In the genomic region with DNA sequence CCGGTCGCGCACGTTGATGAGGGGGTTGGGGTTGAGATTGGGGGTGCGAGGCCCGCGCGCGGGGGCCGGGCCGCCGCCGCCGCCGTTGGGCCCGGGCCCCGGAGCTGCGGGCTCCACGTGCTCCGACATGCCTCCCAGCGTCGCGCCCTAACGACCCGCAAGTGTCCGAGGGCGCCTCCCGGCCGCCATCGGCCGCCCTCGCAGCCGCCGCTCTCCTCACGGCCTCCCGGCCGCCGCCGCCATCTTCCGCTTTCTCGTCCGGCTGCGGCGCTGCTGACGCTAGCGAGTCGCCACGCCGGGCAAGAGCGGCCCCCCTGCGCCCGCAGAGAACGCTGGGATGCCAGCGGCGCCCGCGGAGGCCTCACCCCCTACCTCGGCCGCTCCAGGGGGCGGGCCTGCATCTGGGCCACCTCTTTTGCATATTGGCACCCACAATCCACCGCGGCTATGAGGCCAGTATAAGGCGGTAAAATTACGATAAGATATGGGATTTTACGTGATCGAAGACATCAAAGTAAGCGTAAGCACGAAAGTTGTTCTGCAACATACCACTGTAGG, we compare ENCODE assay signal across 8 cellular contexts. TPM values are rescaled to one million over a fixed set of nuclear protein-coding genes. Genes with fewer than 3 reads are reported as not detected.
DNase-seq lines count a peak whose midpoint lies in the region; ATAC-seq and TF ChIP-seq lines count a peak whose summit lies in the region.

A gene (minus strand): TSS at position 256 of the 558 bp plus-strand sequence. CDS start 127 bp downstream, at position 129.

- 2 to 3% methylated on average over 42 to 58 of the region's 68 CpGs for WGBS in GM23248 (ENCODE audit: low coverage in 1 of 2, low lambda C conversion rate in 2 of 2, missing lambda C conversion rate in 2 of 2), 2 experiments

- H3K79me2 ChIP-seq in DOHH2 (ENCODE audit: control insufficient read depth, low read length) (peaks cover 50% of the 10 kb centered on the region), GM23248 (ENCODE audit: insufficient read depth) (peaks cover 50% of the 10 kb centered on the region)

- in situ Hi-C loops in GM23248 (cut with MboI) = no loop called here

- H3K27me3 Mint-ChIP-seq in activated T-cell treated with anti-CD3 and anti-CD28 coated beads, Interleukin-2, amount 50 U/mL, for 72 hours (ENCODE audit: low read depth) = no peaks in the 10 kb centered on the region

- H3K4me1 ChIP-seq in DOHH2 (ENCODE audit: control insufficient read depth, low read length) = peaks cover 61% of the 10 kb centered on the region
- peaks cover 33% of the 10 kb centered on the region for H3K4me1 ChIP-seq in GM23248 (ENCODE audit: insufficient read depth)

- H3K4me1 Mint-ChIP-seq in activated T-cell treated with anti-CD3 and anti-CD28 coated beads, Interleukin-2, amount 50 U/mL, for 72 hours (ENCODE audit: low read depth) = peaks cover 49% of the 10 kb centered on the region

- peak within 1 kb of the TSS; percentile 100 for H3K27ac Mint-ChIP-seq in activated T-cell treated with anti-CD3 and anti-CD28 coated beads, Interleukin-2, amount 50 U/mL, for 72 hours

- peaks cover 0 to 10% of the 10 kb centered on the region in 2 donors for H3K36me3 Mint-ChIP-seq in activated T-cell treated with anti-CD3 and anti-CD28 coated beads, Interleukin-2, amount 50 U/mL, for 72 hours (ENCODE audit: insufficient read depth in 2 of 2)

- H3K36me3 ChIP-seq in DOHH2 (ENCODE audit: control insufficient read depth, low read length) (peaks cover 43% of the 10 kb centered on the region), GM23248 (ENCODE audit: low read depth) (no peaks in the 10 kb centered on the region)

- H3K27ac ChIP-seq in DOHH2 (ENCODE audit: low read depth, low read length) = peak within 1 kb of the TSS; percentile 74
- peak within 1 kb of the TSS; percentile 85 for H3K27ac ChIP-seq in GM23248

- no peaks in the 10 kb centered on the region for H3K9me3 ChIP-seq in DOHH2 (ENCODE audit: control insufficient read depth, insufficient read depth, low read length)
- H3K9me3 ChIP-seq in GM23248 (ENCODE audit: low read depth) = no peaks in the 10 kb centered on the region

- H3K9ac ChIP-seq in GM23248 = peak within 1 kb of the TSS; percentile 94

- peak within 1 kb of the TSS; percentile 99 for H3K4me2 ChIP-seq in DOHH2 (ENCODE audit: low read length)
- H3K4me2 ChIP-seq in GM23248 (ENCODE audit: unreplicated experiment) = peak within 1 kb of the TSS; percentile 92

- H3K9me2 ChIP-seq in DOHH2 (replicated peaks; ENCODE audit: control insufficient read depth, low read length) (no peaks in the 10 kb centered on the region), GM23248 (ENCODE audit: insufficient read depth) (no peaks in the 10 kb centered on the region)

- peak within 1 kb of the TSS; percentile 100 for H3K4me3 ChIP-seq in DOHH2 (ENCODE audit: low read length)
- peak within 1 kb of the TSS; percentile 85 for H3K4me3 ChIP-seq in GM23248

- DNase-seq in GM23248 (peak; percentile 99), Kasumi-1 (lab: John Stamatoyannopoulos, UW) (peak; percentile 89 to 93), RKO (ENCODE audit: low spot score) (peak; percentile 96), myocyte (ENCODE audit: low read depth) (peak; percentile 98)
- DNase-seq in activated T-cell treated with anti-CD3 and anti-CD28 coated beads, Interleukin-2, amount 50 U/mL, for 72 hours = peak; percentile 98
- DNase-seq in stimulated activated CD8-positive, alpha-beta memory T cell treated with anti-CD3 and anti-CD28 coated beads, Interleukin-7, amount 100 ng/mL, for 4 hours (ENCODE audit: low read depth in 2 of 2) = peak; percentile 97 to 98

- peaks cover 37% of the 10 kb centered on the region for H4K20me1 ChIP-seq in DOHH2 (ENCODE audit: control insufficient read depth, insufficient read depth, low read depth, low read length)
- H4K20me1 ChIP-seq in GM23248 (ENCODE audit: insufficient read depth) = no peaks in the 10 kb centered on the region; the same call in 1 of the 2 replicates

- ATAC-seq in activated T-cell treated with anti-CD3 and anti-CD28 coated beads, Interleukin-2, amount 50 U/mL, for 72 hours (replicated peaks in 1 of 2) = peak; percentile 86 to 89
- peak; percentile 83 for ATAC-seq in esophagus mucosa

- no peak for TF ChIP-seq CTCF in DOHH2 (IDR thresholded peaks at IDR 0.05; ENCODE audit: low read depth, low read length, poor library complexity, severe bottlenecking)

- no peaks in the 10 kb centered on the region for H3K9me3 Mint-ChIP-seq in activated T-cell treated with anti-CD3 and anti-CD28 coated beads, Interleukin-2, amount 50 U/mL, for 72 hours

- no peaks in the 10 kb centered on the region for H3K27me3 ChIP-seq in DOHH2 (ENCODE audit: control insufficient read depth, low read length)
- H3K27me3 ChIP-seq in GM23248 (replicated peaks; ENCODE audit: insufficient read depth) = no peaks in the 10 kb centered on the region

- H3K4me3 Mint-ChIP-seq in activated T-cell treated with anti-CD3 and anti-CD28 coated beads, Interleukin-2, amount 50 U/mL, for 72 hours = peak within 1 kb of the TSS; percentile 93 to 95

- H3F3A ChIP-seq in DOHH2 (ENCODE audit: control insufficient read depth, insufficient read depth) (peaks cover 17% of the 10 kb centered on the region), GM23248 (ENCODE audit: insufficient read depth) (peaks cover 17% of the 10 kb centered on the region)

- H2AFZ ChIP-seq in GM23248 = peak within 1 kb of the TSS; percentile 67

RNA-seq across cellular contexts. Expression of the gene that starts here (rescaled TPM):
- total RNA-seq in GM23248 (2014; rRNA removed; shearing (Covaris generic)) = 132 and 169 TPM in 2 replicates
- polyA plus RNA-seq in GM23248 (2016; fragmentation: Nextera tagmentation; extraction: Ambion mirVana) = 76.7 and 79.7 TPM in 2 replicates
- 100 to 1,000 TPM; 125 to 127 TPM for total RNA-seq in activated T-cell treated with anti-CD3 and anti-CD28 coated beads, Interleukin-2, amount 50 U/mL, for 72 hours
- total RNA-seq in esophagus mucosa (72.3 TPM), myocyte (182 and 198 TPM in 2 replicates)
- polyA plus RNA-seq in myocyte (2012) = 114 TPM

Comparison
In these comparisons a context has a peak if more than half of its experiments do, and no peak if none do; other contexts are left out.
1. Peak in every context shown above with its lines: DNase-seq, ATAC-seq, H3K4me3 ChIP-seq and H3K27ac ChIP-seq.